ENCODE assay signal across 27 cellular contexts in the genomic region with DNA sequence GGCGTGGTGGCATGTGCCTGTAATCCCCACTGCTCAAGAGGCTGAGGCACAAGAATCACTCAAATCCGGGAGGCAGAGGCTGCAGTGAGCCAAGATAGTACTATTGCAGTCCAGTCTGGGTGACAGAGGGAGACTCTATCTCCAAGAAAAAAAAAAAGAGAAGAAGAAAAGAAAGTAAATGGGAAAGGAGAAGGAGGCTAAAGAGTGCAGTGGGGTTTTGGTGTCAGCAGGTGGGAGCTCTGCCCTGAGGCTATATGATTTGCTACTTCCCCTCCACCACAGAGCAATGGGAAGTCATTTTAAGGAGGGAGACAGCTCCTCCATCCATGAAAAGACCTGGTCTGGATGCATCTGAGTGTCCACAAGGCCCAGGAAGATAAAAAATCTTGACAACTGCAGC. TPM values are rescaled to one million over a fixed set of nuclear protein-coding genes. Genes with fewer than 3 reads are reported as not detected.
DNase-seq lines count a peak whose midpoint lies in the region; ATAC-seq, FAIRE-seq and TF ChIP-seq lines count a peak whose summit lies in the region.
"Had no signal": no experiment of that assay in that cellular context is flagged by ENCODE, and none has a peak within 500 bp of the region (broad histone marks: within the 10 kb centered on the region; RNA-seq: fewer than 3 reads in every experiment).

No MANE protein-coding gene starts in this region.

- TF ChIP-seq CTCF in HEK293 (tag by site-specific recombination; IDR thresholded peaks at IDR 0.05) (no peak), K562 (IDR thresholded peaks at IDR 0.05 in 2 of 3, conservative IDR thresholded peaks at IDR 0.05 in 1 of 3; ENCODE audit: insufficient read depth in 2 of 3, low read depth in 1 of 3, low read length in 3 of 3) (no peak), PC-3 (conservative IDR thresholded peaks at IDR 0.05; ENCODE audit: low read depth, low read length) (no peak)

- H3K9me3 ChIP-seq in HEK293 (ENCODE audit: control insufficient read depth, insufficient read depth, low read depth, low read length) (no peaks in the 10 kb centered on the region), K562 (replicated peaks; ENCODE audit: control insufficient read depth, insufficient read depth, low read depth, low read length) (peaks cover 6% of the 10 kb centered on the region), PC-3 (ENCODE audit: low read length) (no peaks in the 10 kb centered on the region)
- H3K9me3 ChIP-seq: BE2C had no signal

- H4K20me1 ChIP-seq in K562 (replicated peaks; ENCODE audit: control insufficient read depth, insufficient read depth, low read length) (no peaks in the 10 kb centered on the region), PC-3 (ENCODE audit: low read length) (no peaks in the 10 kb centered on the region)
- H4K20me1 ChIP-seq: BLaER1 had no signal

- FAIRE-seq in K562 (lab: Jason Lieb, UNC): no peak
- FAIRE-seq: A204.1, GM12878, GM12892, GM18507, GM19239 had no signal

- intact Hi-C loops in K562 (cut with micrococcal nuclease) (no loop called here), PC-3 (cut with micrococcal nuclease) (no loop called here)

- H3K4me3 ChIP-seq in HEK293 (ENCODE audit: low read depth, low read length): no peak overlapping the region
- no peak overlapping the region for H3K4me3 ChIP-seq in K562
- H3K4me3 ChIP-seq in PC-3 (ENCODE audit: low read length): no peak overlapping the region
- H3K4me3 ChIP-seq: BLaER1, GM12878 had no signal

- no peak overlapping the region for H3K9ac ChIP-seq in K562 (ENCODE audit: insufficient read depth in 1 of 2, low read depth in 2 of 2, low read length in 2 of 2)
- H3K9ac ChIP-seq in PC-3 (ENCODE audit: low read length): no peak overlapping the region
- H3K9ac ChIP-seq: BLaER1 had no signal

- in situ Hi-C loops in K562 (cut with MboI): no loop called here

- H3K9me1 ChIP-seq in K562 (ENCODE audit: control insufficient read depth, insufficient read depth, low read length): no peaks in the 10 kb centered on the region

- no peak for DNase-seq in K562 (ENCODE audit: extremely low read depth in 1 of 4, low spot score in 3 of 4)
- DNase-seq in NCI-H2171 (lab: John Stamatoyannopoulos, UW): no peak
- no peak for DNase-seq in PC-3
- DNase-seq: 8988T; ACHN; BE2C; C1 segment of cervical spinal cord; CD4-positive, alpha-beta memory T cell; CD4-positive, CD25-positive, alpha-beta regulatory T cell; CD8-positive, alpha-beta memory T cell; COR-L47; DMS 273 treated with DMSO at 0.1 percent for 48 hours; DMS153; DMS53; DMS79; DND-41; EL; GDM1 had no signal

- TF ChIP-seq EP300 in K562 (IDR thresholded peaks at IDR 0.05; ENCODE audit: low read length): no peak

- H2AFZ ChIP-seq in K562 (ENCODE audit: low read depth, low read length) (no peak overlapping the region), PC-3 (ENCODE audit: low read length) (no peak overlapping the region)

- no TSS peak for BruUV-seq in K562 (replicated peaks; lab: Mats Ljungman, UMichigan)
- no TSS peak for BruUV-seq in PC-3 (replicated peaks; lab: Mats Ljungman, UMichigan)

- TF ChIP-seq RAD21 in K562 (CRISPR knock-in tag; conservative IDR thresholded peaks at IDR 0.05 in 1 of 2, IDR thresholded peaks at IDR 0.05 in 1 of 2): no peak

- 0% methylated on average over 2 of the region's 2 CpGs for WGBS in K562 (ENCODE audit: insufficient coverage, low coverage, missing lambda C conversion rate)

- H3K9me2 ChIP-seq in PC-3 (replicated peaks; ENCODE audit: low read length): no peaks in the 10 kb centered on the region

- no peak for TF ChIP-seq POLR2A in K562 (conservative IDR thresholded peaks at IDR 0.05)

- no peaks in the 10 kb centered on the region for H3F3A ChIP-seq in PC-3 (ENCODE audit: low read length, unreplicated experiment)

- H3K4me2 ChIP-seq in K562 (ENCODE audit: insufficient read depth, low read length) (no peak overlapping the region), PC-3 (ENCODE audit: low read length) (no peak overlapping the region)
- H3K4me2 ChIP-seq: BLaER1 had no signal

- H3K79me2 ChIP-seq in K562 (ENCODE audit: control insufficient read depth, insufficient read depth, low read length) (no peaks in the 10 kb centered on the region), PC-3 (ENCODE audit: low read length) (no peaks in the 10 kb centered on the region)

- H3K27me3 ChIP-seq in K562 (ENCODE audit: control insufficient read depth in 2 of 2, insufficient read depth in 2 of 2, low read length in 2 of 2): peaks cover 0 to 21% of the 10 kb centered on the region in 2 experiments; a peak in 3 of 5 replicates
- 0 out of 2 replicates have a peak, but pooled peaks cover 7% of the 10 kb centered on the region for H3K27me3 ChIP-seq in PC-3 (ENCODE audit: low read length)
- H3K27me3 ChIP-seq: BE2C, BLaER1 had no signal

- H3K36me3 ChIP-seq in HEK293 (ENCODE audit: control insufficient read depth in 2 of 2, insufficient read depth in 1 of 2, low read length in 2 of 2) (no peaks in the 10 kb centered on the region), K562 (ENCODE audit: control insufficient read depth, insufficient read depth, low read length) (no peaks in the 10 kb centered on the region), PC-3 (ENCODE audit: low read depth, low read length) (no peaks in the 10 kb centered on the region)
- H3K36me3 ChIP-seq: BLaER1 had no signal

- POLR2A ChIA-PET in HEK293 (lab: Yijun Ruan, JAX) (no interaction called here), K562 (lab: Yijun Ruan, JAX) (no interaction called here), PC-3 (lab: Charles Lee; ENCODE audit: unreplicated experiment) (no interaction called here)

- CTCF ChIA-PET in HEK293 (lab: Yijun Ruan, JAX) (no interaction called here), K562 (lab: Yijun Ruan, JAX; ENCODE audit: low intra/inter-chr PET ratio) (no interaction called here), PC-3 (lab: Charles Lee) (no interaction called here)

- H3K4me1 ChIP-seq in HEK293 (ENCODE audit: control insufficient read depth, insufficient read depth, low read length): no peaks in the 10 kb centered on the region
- H3K4me1 ChIP-seq in K562 (replicated peaks in 1 of 2; ENCODE audit: control insufficient read depth in 2 of 2, insufficient read depth in 2 of 2, low read length in 2 of 2): no peaks in the 10 kb centered on the region
- no peaks in the 10 kb centered on the region for H3K4me1 ChIP-seq in PC-3 (ENCODE audit: insufficient read depth, low read length)
- H3K4me1 ChIP-seq: BE2C, BLaER1 had no signal

- H3K27ac ChIP-seq in HEK293 (ENCODE audit: extremely low read depth, low read depth, low read length) (no peak overlapping the region), K562 (ENCODE audit: extremely low read depth, low read depth, low read length) (no peak overlapping the region), PC-3 (ENCODE audit: low read length) (no peak overlapping the region)
- H3K27ac ChIP-seq: BLaER1 had no signal

- ATAC-seq in K562 (no peak), PC-3 (no peak), GM18907 (IDR thresholded peaks at IDR 0.05; ENCODE audit: unreplicated experiment) (no peak)
- ATAC-seq: GM12878 had no signal

TF ChIP-seq in K562, 482 proteins besides CTCF, POLR2A, EP300 and RAD21 (continues in another document):
- no peak for TF ChIP-seq ILF3 (IDR thresholded peaks at IDR 0.05; ENCODE audit: borderline replicate concordance)

RNA-seq across cellular contexts. Expression of a gene that starts 23.1 kb away (rescaled TPM):
- 5.0 and 12.3 TPM in 2 replicates for total RNA-seq in K562 (2011; cell fraction: chromatin; rRNA removed; ENCODE audit: low replicate concordance)
- total RNA-seq in K562 (2011; cell fraction: nucleolus; rRNA removed): 2.5 and 5.7 TPM in 2 replicates
- total RNA-seq in K562 (2011; cell fraction: nucleoplasm; rRNA removed): 2.9 and 4.6 TPM in 2 replicates
- total RNA-seq in K562 (2014; rRNA removed) (0.24 and 0.27 TPM in 2 replicates), K562 (2014; rRNA removed; fragmentation: Illumina TruSeq; extraction: Trizol) (0.18 and 0.19 TPM in 2 replicates), K562 (2015; rRNA removed; fragmentation: Illumina TruSeq; extraction: Trizol) (0.15 and 0.25 TPM in 2 replicates), K562 (2021) (0.13 and 0.38 TPM in 2 replicates), PC-3 (2014; rRNA removed) (not detected in 2 replicates)
- polyA plus RNA-seq in K562 (2011; rRNA removed) (0.34 and 1.0 TPM in 2 replicates), K562 (2014; fragmentation: Illumina TruSeq; extraction: Trizol) (0.28 and 0.31 TPM in 2 replicates), K562 (2014; fragmentation: Nextera tagmentation; extraction: Ambion mirVana) (under 1 TPM; 0.03 to 0.04 TPM), K562 (2014; rRNA removed) (0.16 and 0.20 TPM in 2 replicates)
- 0.24 and 0.81 TPM in 2 replicates for polyA plus RNA-seq in K562 (2011; cell fraction: cytosol; rRNA removed)
- polyA plus RNA-seq in K562 (2011; cell fraction: nucleus; rRNA removed): 1.5 and 8.3 TPM in 2 replicates
- 0.28 and 0.66 TPM in 2 replicates for polyA plus RNA-seq in K562 (2012)
- 0.63 and 1.4 TPM in 2 replicates for polyA minus RNA-seq in K562 (2011; rRNA and poly(A)+ RNA removed)
- polyA minus RNA-seq in K562 (2011; cell fraction: cytosol; rRNA and poly(A)+ RNA removed): 0.27 and 0.95 TPM in 2 replicates
- 1.1 and 2.3 TPM in 2 replicates for polyA minus RNA-seq in K562 (2011; cell fraction: nucleus; rRNA and poly(A)+ RNA removed)
- total RNA-seq: CD4-positive, CD25-positive, alpha-beta regulatory T cell; CD8-positive, alpha-beta memory T cell had no signal
- polyA plus RNA-seq: CD14-positive monocyte; CD4-positive, alpha-beta memory T cell; CD4-positive, CD25-positive, alpha-beta regulatory T cell; CD8-positive, alpha-beta memory T cell had no signal

RNA-seq across cellular contexts. Expression of a gene that starts 54.2 kb away (rescaled TPM):
- 19.7 and 56.1 TPM in 2 replicates for total RNA-seq in K562 (2011; cell fraction: chromatin; rRNA removed; ENCODE audit: low replicate concordance)
- 33.4 and 40.5 TPM in 2 replicates for total RNA-seq in K562 (2011; cell fraction: nucleolus; rRNA removed)
- total RNA-seq in K562 (2011; cell fraction: nucleoplasm; rRNA removed): 34.0 and 46.6 TPM in 2 replicates
- total RNA-seq in K562 (2014; rRNA removed): 23.0 and 36.9 TPM in 2 replicates
- total RNA-seq in K562 (2014; rRNA removed; fragmentation: Illumina TruSeq; extraction: Trizol): 3.0 and 5.3 TPM in 2 replicates
- 9.5 and 11.0 TPM in 2 replicates for total RNA-seq in K562 (2015; rRNA removed; fragmentation: Illumina TruSeq; extraction: Trizol)
- total RNA-seq in K562 (2021): 79.8 and 81.0 TPM in 2 replicates
- 5.9 and 18.2 TPM in 2 replicates for polyA plus RNA-seq in K562 (2011; rRNA removed)
- 11.0 and 28.6 TPM in 2 replicates for polyA plus RNA-seq in K562 (2011; cell fraction: cytosol; rRNA removed)
- 17.9 and 37.4 TPM in 2 replicates for polyA plus RNA-seq in K562 (2011; cell fraction: nucleus; rRNA removed)
- 85.3 and 93.8 TPM in 2 replicates for polyA plus RNA-seq in K562 (2012)
- polyA plus RNA-seq in K562 (2014; fragmentation: Illumina TruSeq; extraction: Trizol): 33.0 and 48.4 TPM in 2 replicates
- 1 to 10 TPM; 2.0 to 3.0 TPM for polyA plus RNA-seq in K562 (2014; fragmentation: Nextera tagmentation; extraction: Ambion mirVana)
- 12.2 and 13.9 TPM in 2 replicates for polyA plus RNA-seq in K562 (2014; rRNA removed)
- 12.8 and 15.3 TPM in 2 replicates for polyA minus RNA-seq in K562 (2011; rRNA and poly(A)+ RNA removed)
- polyA minus RNA-seq in K562 (2011; cell fraction: cytosol; rRNA and poly(A)+ RNA removed): 65.8 and 95.4 TPM in 2 replicates
- polyA minus RNA-seq in K562 (2011; cell fraction: nucleus; rRNA and poly(A)+ RNA removed): 15.6 and 19.3 TPM in 2 replicates
- 25.4 and 30.2 TPM in 2 replicates for total RNA-seq in PC-3 (2014; rRNA removed)
